Comparison of ENCODE assay signal across 1 cellular context in the genomic region with DNA sequence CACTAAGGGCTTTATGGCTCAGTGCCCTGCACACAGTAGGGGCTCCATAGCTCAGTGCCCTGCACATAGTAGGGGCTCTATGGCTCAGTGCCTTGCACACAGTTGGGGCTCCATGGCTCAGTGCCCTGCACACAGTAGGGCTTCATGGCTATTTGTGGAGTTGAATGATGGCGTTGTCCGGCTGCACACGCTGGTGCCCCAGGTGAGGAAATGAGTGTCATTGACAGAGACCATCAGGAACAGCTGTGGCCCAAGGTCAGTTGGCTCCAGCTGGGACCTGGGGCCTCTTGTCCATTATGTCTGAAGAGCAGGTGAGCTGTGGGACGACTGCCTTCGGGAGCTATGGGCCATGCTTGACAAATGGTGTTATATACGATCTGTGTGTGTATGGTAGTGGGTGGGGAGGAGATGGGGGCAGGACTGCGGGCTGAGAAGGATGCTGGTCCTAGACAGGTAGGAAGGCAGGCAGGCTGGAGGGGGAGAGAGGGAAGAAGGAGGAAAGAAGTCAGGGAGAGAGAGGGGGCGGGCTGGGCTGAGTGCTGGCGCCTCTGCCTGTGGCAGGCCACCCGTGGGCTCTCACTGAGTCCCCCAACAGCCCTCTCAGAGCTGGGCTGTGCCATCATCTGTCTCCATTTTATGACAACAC.
TF ChIP-seq lines count a peak whose summit lies in the region.

No MANE protein-coding gene starts in this region.

TF ChIP-seq in K562, 482 proteins besides CTCF, POLR2A, EP300 and RAD21 (continued from another document):
- TF ChIP-seq TFAP4 (CRISPR knock-in tag; IDR thresholded peaks at IDR 0.05; ENCODE audit: borderline replicate concordance) = peak; percentile 51; the same call in 1 of the 2 replicates
- TF ChIP-seq ZNF639 (CRISPR knock-in tag; conservative IDR thresholded peaks at IDR 0.05 in 1 of 2, IDR thresholded peaks at IDR 0.05 in 1 of 2) = no peak
- 0 out of 2 replicates have a peak, but pooled peaks have one; percentile 8 for TF ChIP-seq CTBP1 (IDR thresholded peaks at IDR 0.05; ENCODE audit: borderline replicate concordance)
